In the genomic region with DNA sequence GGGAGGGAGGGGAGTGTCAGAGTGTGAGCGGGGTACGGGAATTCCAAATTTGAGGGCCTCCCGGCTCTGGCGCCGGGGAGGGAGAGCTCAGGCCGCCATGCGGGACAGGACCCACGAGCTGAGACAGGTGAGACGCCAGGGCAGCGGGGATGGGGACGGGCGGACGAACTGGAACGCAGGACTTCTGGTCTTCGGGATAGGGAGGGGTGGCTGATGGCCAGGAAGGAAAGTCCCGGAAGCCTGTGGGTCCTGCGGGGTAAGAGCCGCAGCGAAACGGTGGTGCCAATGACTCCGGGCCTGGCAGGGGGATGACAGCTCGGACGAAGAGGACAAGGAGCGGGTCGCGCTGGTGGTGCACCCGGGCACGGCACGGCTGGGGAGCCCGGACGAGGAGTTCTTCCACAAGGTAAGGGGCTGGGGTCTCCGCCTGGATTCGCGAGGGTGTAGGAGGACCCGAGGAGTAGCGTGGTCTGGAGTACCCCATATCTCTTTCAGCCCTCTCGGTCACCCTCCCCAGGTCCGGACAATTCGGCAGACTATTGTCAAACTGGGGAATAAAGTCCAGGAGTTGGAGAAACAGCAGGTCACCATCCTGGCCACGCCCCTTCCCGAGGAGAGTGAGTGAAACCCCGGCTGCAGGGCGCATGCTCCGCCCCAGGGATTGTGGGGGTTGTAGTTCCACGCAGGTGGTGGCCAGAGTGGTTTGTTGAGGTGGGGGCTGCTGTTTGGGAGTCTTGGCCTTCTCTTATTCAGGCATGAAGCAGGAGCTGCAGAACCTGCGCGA, we compare ENCODE assay signal across 8 cellular contexts.
DNase-seq lines count a peak whose midpoint lies in the region; ATAC-seq and TF ChIP-seq lines count a peak whose summit lies in the region.

No MANE protein-coding gene starts in this region.

- in situ Hi-C loops in T47D (cut with HindIII; ENCODE audit: low pct_unique_long_range_greater_than_20kb, low sequenced_read_pairs), result no loop called here

- H3K27ac ChIP-seq in VCaP, result peak overlapping the region; percentile 60; the same call in 1 of the 2 replicates
- peak overlapping the region; percentile 61 to 98 (median 94) for H3K27ac ChIP-seq in skin epidermis

- ATAC-seq in HG02981 (IDR thresholded peaks at IDR 0.05; ENCODE audit: unreplicated experiment), result peak; percentile 42

- TF ChIP-seq CTCF in VCaP (conservative IDR thresholded peaks at IDR 0.05), result no peak

- H3K4me3 ChIP-seq in skin epidermis, result peak overlapping the region; percentile 62 to 98 (median 84)

- peak; percentile 12 to 26 for DNase-seq in NCI-H187 (lab: John Stamatoyannopoulos, UW)
- DNase-seq in NCI-H187 treated with DMSO at 0.1 percent for 48 hours (lab: John Stamatoyannopoulos, UW), result no peak
- DNase-seq in NCI-H2171 (lab: John Stamatoyannopoulos, UW), result peak; percentile 70
- peak; percentile 88 to 96 for DNase-seq in T47D (ENCODE audit: low read depth in 1 of 2, low spot score in 1 of 2)
- peak; percentile 96 for DNase-seq in iPS-NIHi7 (ENCODE audit: extremely low spot score)
